14 cellular contexts compared by ENCODE assay signal in the genomic region with DNA sequence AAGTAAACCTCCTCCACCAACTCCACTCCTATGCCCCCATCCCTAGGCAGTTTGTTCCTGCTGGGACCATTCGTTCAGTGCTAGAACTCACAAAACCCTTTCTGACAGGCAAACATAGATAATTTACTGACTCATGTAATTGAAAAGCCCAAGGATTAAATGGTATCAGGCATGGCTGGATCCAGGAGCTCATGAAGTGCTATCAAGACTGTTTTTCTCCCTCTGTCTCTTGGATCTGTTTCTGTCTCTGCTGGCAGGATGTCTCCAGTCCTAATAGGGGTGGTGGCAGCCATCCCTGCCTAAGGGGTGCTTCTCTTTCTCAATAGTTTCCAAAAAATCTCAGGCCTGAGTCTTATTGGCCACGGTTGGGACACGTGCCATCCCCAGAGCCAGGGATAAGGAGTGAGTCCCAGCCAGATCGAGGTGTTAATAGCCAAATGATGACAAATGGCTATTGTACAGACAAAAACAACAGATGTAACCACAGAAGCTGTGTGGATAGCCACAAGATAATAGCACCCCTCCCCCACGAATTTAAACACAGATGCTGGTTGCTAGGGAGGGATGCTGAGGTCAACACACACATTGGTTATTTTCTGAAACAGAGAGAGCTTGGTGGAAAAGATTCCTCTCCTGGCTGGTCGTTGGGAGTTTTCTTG.
DNase-seq lines count a peak whose midpoint lies in the region; ATAC-seq, FAIRE-seq and TF ChIP-seq lines count a peak whose summit lies in the region.
"Had no signal": no experiment of that assay in that cellular context is flagged by ENCODE, and none has a peak within 500 bp of the region (broad histone marks: within the 10 kb centered on the region; RNA-seq: fewer than 3 reads in every experiment).

No MANE protein-coding gene starts in this region.

- TF ChIP-seq CTCF in HepG2 (CRISPR knock-in tag; IDR thresholded peaks at IDR 0.05) (no peak), right lobe of liver (IDR thresholded peaks at IDR 0.05) (no peak), fibroblast of lung (conservative IDR thresholded peaks at IDR 0.05 in 1 of 2, IDR thresholded peaks at IDR 0.05 in 1 of 2; ENCODE audit: low read depth in 1 of 2, low read length in 2 of 2) (no peak)

- H2AFZ ChIP-seq in HepG2 (ENCODE audit: low read length) (no peak overlapping the region), fibroblast of lung (ENCODE audit: low read length) (no peak overlapping the region)

- peaks cover 42% of the 10 kb centered on the region for H3K4me1 ChIP-seq in HepG2 (ENCODE audit: insufficient read depth, low read length)
- H3K4me1 ChIP-seq in right lobe of liver, result peaks cover 0 to 6% (median 0%) of the 10 kb centered on the region in 4 donors
- H3K4me1 ChIP-seq in fibroblast of lung (ENCODE audit: control insufficient read depth, extremely low read depth, insufficient read depth, low read length), result no peaks in the 10 kb centered on the region
- H3K4me1 ChIP-seq: BE2C had no signal

- FAIRE-seq in HepG2 (lab: Jason Lieb, UNC) (no peak), urothelium cell line (lab: Jason Lieb, UNC) (no peak)

- intact Hi-C loops in HepG2 (cut with micrococcal nuclease; ENCODE audit: unreplicated experiment) (no loop called here), right lobe of liver (cut with DNase I) (no loop called here)

- H3K4me3 Mint-ChIP-seq in T-helper 2 cell treated with Interferon-gamma antibody and Interleukin-4, amounts not matched to agents 5 μg/mL and 100 μg/mL, for 36 hours, result no peak overlapping the region
- H3K4me3 Mint-ChIP-seq: activated naive CD4-positive, alpha-beta T cell treated with anti-CD3 and anti-CD28 coated beads, Interleukin-2, amount 50 U/mL, for 24 hours; endodermal cell had no signal

- no peaks in the 10 kb centered on the region for H3K9me3 ChIP-seq in HepG2 (ENCODE audit: low read length)
- H3K9me3 ChIP-seq in right lobe of liver, result no peaks in the 10 kb centered on the region
- no peaks in the 10 kb centered on the region for H3K9me3 ChIP-seq in fibroblast of lung (ENCODE audit: control insufficient read depth, insufficient read depth, low read depth, low read length)
- H3K9me3 ChIP-seq: BE2C had no signal

- H3K27me3 Mint-ChIP-seq in T-helper 2 cell treated with Interferon-gamma antibody and Interleukin-4, amounts not matched to agents 5 μg/mL and 100 μg/mL, for 36 hours (ENCODE audit: low read depth), result no peaks in the 10 kb centered on the region
- H3K27me3 Mint-ChIP-seq: activated naive CD4-positive, alpha-beta T cell treated with anti-CD3 and anti-CD28 coated beads, Interleukin-2, amount 50 U/mL, for 24 hours had no signal

- H3K27ac ChIP-seq in HepG2 (ENCODE audit: extremely low read length, insufficient read depth, low read length) (no peak overlapping the region), right lobe of liver (no peak overlapping the region), fibroblast of lung (ENCODE audit: insufficient read depth, low read length) (no peak overlapping the region)

- in situ Hi-C loops in HepG2 (cut with HindIII; ENCODE audit: extremely low pct_ligation_motif_present, low pct_unique_long_range_greater_than_20kb), result no loop called here

- H3K27ac Mint-ChIP-seq in T-helper 2 cell treated with Interferon-gamma antibody and Interleukin-4, amounts not matched to agents 5 μg/mL and 100 μg/mL, for 36 hours, result no peak overlapping the region
- H3K27ac Mint-ChIP-seq: activated naive CD4-positive, alpha-beta T cell treated with anti-CD3 and anti-CD28 coated beads, Interleukin-2, amount 50 U/mL, for 24 hours; endodermal cell had no signal

- no peaks in the 10 kb centered on the region for H3K79me2 ChIP-seq in HepG2 (ENCODE audit: insufficient read depth, low read length)
- H3K79me2 ChIP-seq in fibroblast of lung (ENCODE audit: control insufficient read depth, insufficient read depth, low read length), result no peaks in the 10 kb centered on the region

- TF ChIP-seq POLR2A in HepG2 (IDR thresholded peaks at IDR 0.05; ENCODE audit: insufficient read depth in 1 of 2, low read depth in 2 of 2, low read length in 2 of 2) (no peak), right lobe of liver (IDR thresholded peaks at IDR 0.05) (no peak)

- H3K27me3 ChIP-seq in HepG2 (ENCODE audit: control insufficient read depth in 1 of 2, insufficient read depth in 2 of 2, low read length in 2 of 2) (no peaks in the 10 kb centered on the region), right lobe of liver (no peaks in the 10 kb centered on the region), fibroblast of lung (ENCODE audit: control insufficient read depth, insufficient read depth, low read length) (peaks cover 7% of the 10 kb centered on the region)
- H3K27me3 ChIP-seq: BE2C had no signal

- H3K4me1 Mint-ChIP-seq in T-helper 2 cell treated with Interferon-gamma antibody and Interleukin-4, amounts not matched to agents 5 μg/mL and 100 μg/mL, for 36 hours (ENCODE audit: low read depth), result peaks cover 6% of the 10 kb centered on the region

- H3K9ac ChIP-seq in HepG2 (ENCODE audit: insufficient read depth, low read depth, low read length) (no peak overlapping the region), fibroblast of lung (ENCODE audit: insufficient read depth, low read length) (no peak overlapping the region)

- TF ChIP-seq EP300 in HepG2 (IDR thresholded peaks at IDR 0.05; ENCODE audit: low read depth in 2 of 2, low read length in 2 of 2), result no peak
- no peak for TF ChIP-seq EP300 in HepG2 (CRISPR knock-in tag; IDR thresholded peaks at IDR 0.05; ENCODE audit: borderline replicate concordance)

- no peak for DNase-seq in HepG2 (ENCODE audit: low spot score)
- no peak for DNase-seq in right lobe of liver
- peak; percentile 93 for DNase-seq in NCI-H69 (lab: John Stamatoyannopoulos, UW)
- DNase-seq in fibroblast of lung (ENCODE audit: low read depth in 2 of 2), result peak; percentile 7 to 81
- peak; percentile 61 for DNase-seq in urothelium cell line (ENCODE audit: low spot score)
- no peak for DNase-seq in T-helper 2 cell treated with Interferon-gamma antibody and Interleukin-4, amounts not matched to agents 5 μg/mL and 100 μg/mL, for 36 hours (ENCODE audit: low spot score)
- DNase-seq: activated CD4-positive, alpha-beta T cell treated with anti-CD3 and anti-CD28 coated beads for 1 hour; BE2C; endodermal cell; Karpas-422; SIG-M5 had no signal

- CTCF ChIA-PET in HepG2 (lab: Yijun Ruan, JAX; ENCODE audit: low intra/inter-chr PET ratio, low total read pairs), result no interaction called here

- ATAC-seq in HepG2 (no peak), right lobe of liver (no peak), HG03354 (IDR thresholded peaks at IDR 0.05; ENCODE audit: poor library complexity, severe bottlenecking, unreplicated experiment) (no peak), HG03159 (IDR thresholded peaks at IDR 0.05; ENCODE audit: unreplicated experiment) (no peak)

- no peak overlapping the region for H3K4me2 ChIP-seq in HepG2 (ENCODE audit: low read depth, low read length)
- H3K4me2 ChIP-seq in fibroblast of lung (ENCODE audit: extremely low read depth, insufficient read depth, low read length), result no peak overlapping the region

- BruUV-seq in HepG2 (replicated peaks; lab: Mats Ljungman, UMichigan), result no TSS peak

- no peaks in the 10 kb centered on the region for H3K36me3 Mint-ChIP-seq in T-helper 2 cell treated with Interferon-gamma antibody and Interleukin-4, amounts not matched to agents 5 μg/mL and 100 μg/mL, for 36 hours (ENCODE audit: low read depth)
- H3K36me3 Mint-ChIP-seq: activated naive CD4-positive, alpha-beta T cell treated with anti-CD3 and anti-CD28 coated beads, Interleukin-2, amount 50 U/mL, for 24 hours had no signal

- no peaks in the 10 kb centered on the region for H3K36me3 ChIP-seq in HepG2 (replicated peaks in 1 of 2; ENCODE audit: control insufficient read depth in 1 of 2, insufficient read depth in 2 of 2, low read length in 2 of 2)
- H3K36me3 ChIP-seq in right lobe of liver, result no peaks in the 10 kb centered on the region
- H3K36me3 ChIP-seq in fibroblast of lung (ENCODE audit: control insufficient read depth, insufficient read depth, low read length), result no peaks in the 10 kb centered on the region
- H3K36me3 ChIP-seq: BE2C had no signal

- POLR2A ChIA-PET in HepG2 (lab: Yijun Ruan, JAX), result no interaction called here

- WGBS in HepG2 (ENCODE audit: low lambda C conversion rate), result 42% methylated on average over 6 of the region's 6 CpGs
- 81% methylated on average over 5 of the region's 6 CpGs for WGBS in right lobe of liver (ENCODE audit: insufficient coverage, low coverage, low lambda C conversion rate, missing lambda C conversion rate)

- H4K20me1 ChIP-seq in HepG2 (ENCODE audit: insufficient read depth, low read length) (no peaks in the 10 kb centered on the region), fibroblast of lung (ENCODE audit: control insufficient read depth, extremely low read depth, insufficient read depth, low read length) (no peaks in the 10 kb centered on the region)

- H3K4me3 ChIP-seq in HepG2 (replicated peaks in 1 of 3; ENCODE audit: insufficient read depth in 1 of 3, low read depth in 2 of 3, low read length in 3 of 3), result no peak overlapping the region
- no peak overlapping the region for H3K4me3 ChIP-seq in right lobe of liver
- H3K4me3 ChIP-seq in fibroblast of lung (replicated peaks in 1 of 4; ENCODE audit: control extremely low read depth in 1 of 4, insufficient read depth in 1 of 4, low read depth in 3 of 4, low read length in 4 of 4), result no peak overlapping the region

- no peaks in the 10 kb centered on the region for H3K9me3 Mint-ChIP-seq in T-helper 2 cell treated with Interferon-gamma antibody and Interleukin-4, amounts not matched to agents 5 μg/mL and 100 μg/mL, for 36 hours
- H3K9me3 Mint-ChIP-seq: activated naive CD4-positive, alpha-beta T cell treated with anti-CD3 and anti-CD28 coated beads, Interleukin-2, amount 50 U/mL, for 24 hours; endodermal cell had no signal

- TF ChIP-seq RAD21 in HepG2 (CRISPR knock-in tag; IDR thresholded peaks at IDR 0.05), result no peak

TF ChIP-seq in HepG2, 621 proteins besides CTCF, POLR2A, EP300 and RAD21 (continues in another document):
- TF ChIP-seq, protein P1, sequence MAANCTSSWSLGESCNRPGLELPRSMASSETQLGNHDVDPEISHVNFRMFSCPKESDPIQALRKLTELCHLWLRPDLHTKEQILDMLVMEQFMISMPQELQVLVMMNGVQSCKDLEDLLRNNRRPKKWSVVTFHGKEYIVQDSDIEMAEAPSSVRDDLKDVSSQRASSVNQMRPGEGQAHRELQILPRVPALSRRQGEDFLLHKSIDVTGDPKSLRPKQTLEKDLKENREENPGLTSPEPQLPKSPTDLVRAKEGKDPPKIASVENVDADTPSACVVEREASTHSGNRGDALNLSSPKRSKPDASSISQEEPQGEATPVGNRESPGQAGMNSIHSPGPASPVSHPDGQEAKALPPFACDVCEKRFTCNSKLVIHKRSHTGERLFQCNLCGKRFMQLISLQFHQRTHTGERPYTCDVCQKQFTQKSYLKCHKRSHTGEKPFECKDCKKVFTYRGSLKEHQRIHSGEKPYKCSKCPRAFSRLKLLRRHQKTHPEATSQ (CRISPR knock-in tag; IDR thresholded peaks at IDR 0.05; ENCODE audit: borderline replicate concordance), result no peak

Comparison
In these comparisons a context has a peak if more than half of its experiments do, and no peak if none do; other contexts are left out.
1. DNase-seq: peak in NCI-H69 (single experiment), fibroblast of lung (2 of 2) and urothelium cell line (single experiment); none in HepG2 (single experiment), right lobe of liver (0 of 3) and T-helper 2 cell treated with Interferon-gamma antibody and Interleukin-4, amounts not matched to agents 5 μg/mL and 100 μg/mL, for 36 hours (single experiment).